In genomic region chr16:88395669-88396584, GRCh38 we compare ENCODE assay signal across 25 cellular contexts. TPM values are rescaled to one million over a fixed set of nuclear protein-coding genes. Genes with fewer than 3 reads are reported as not detected.
"Had no signal": no experiment of that assay in that cellular context is flagged by ENCODE, and none has a peak within 500 bp of the region (broad histone marks: within the 10 kb centered on the region; RNA-seq: fewer than 3 reads in every experiment).

No MANE protein-coding gene starts in this region.

- H3K9me3 ChIP-seq: left ventricle myocardium inferior, mucosa of descending colon, pancreas, prostate gland, sigmoid colon, spleen, suprapubic skin, thoracic aorta, tibial nerve, uterus had no signal

- H3K36me3 ChIP-seq: left ventricle myocardium inferior, pancreas, prostate gland, sigmoid colon, spleen, suprapubic skin, thoracic aorta, tibial nerve, uterus had no signal

- FAIRE-seq: pancreas, small intestine had no signal

- H3K4me3 ChIP-seq: hepatocyte, left ventricle myocardium inferior, lung, mucosa of descending colon, pancreas, prostate gland, sigmoid colon, spleen, suprapubic skin, thoracic aorta, tibial nerve, uterus had no signal

- DNase-seq: islet precursor cell; left ventricle myocardium inferior; midbrain; mucosa of descending colon; naive thymus-derived CD4-positive, alpha-beta T cell; nucleus accumbens; pancreas; posterior cingulate gyrus; retina; sigmoid colon; small intestine; spleen; stimulated activated CD4-positive, alpha-beta T cell treated with anti-CD3 and anti-CD28 coated beads, Interleukin-4, amount 100 ng/mL, for 24 hours; stimulated activated naive CD4-positive, alpha-beta T cell; uterus had no signal

- H3K4me1 ChIP-seq: pancreas, prostate gland, sigmoid colon, spleen, tibial nerve, uterus had no signal

- H3K27me3 ChIP-seq: hepatocyte, pancreas, sigmoid colon, tibial nerve, uterus had no signal

- H3K27ac ChIP-seq: hepatocyte, left ventricle myocardium inferior, pancreas, prostate gland, sigmoid colon, spleen, suprapubic skin, thoracic aorta, tibial nerve, uterus had no signal

- H3K79me2 ChIP-seq: hepatocyte had no signal

- H3K4me2 ChIP-seq: hepatocyte had no signal

- H2AFZ ChIP-seq: hepatocyte had no signal

- ATAC-seq: mucosa of descending colon; naive thymus-derived CD4-positive, alpha-beta T cell; natural killer cell treated with Interleukin-12 subunit alpha and Interleukin-12 subunit beta and Interleukin-15 and Interleukin-18, amount 100 ng/mL, for 72 hours; pancreas; right cardiac atrium; stimulated activated effector memory CD8-positive, alpha-beta T cell treated with anti-CD3 and anti-CD28 coated beads, Interleukin-12 subunit alpha, Interleukin-12 subunit beta, amount 100 ng/mL, for 72 hours had no signal

RNA-seq across cellular contexts. Expression of gene ZNF469, which starts 13.2 kb away (rescaled TPM):
- polyA plus RNA-seq: neural cell had no signal
